ENCODE assay signal across 13 cellular contexts in the genomic region with DNA sequence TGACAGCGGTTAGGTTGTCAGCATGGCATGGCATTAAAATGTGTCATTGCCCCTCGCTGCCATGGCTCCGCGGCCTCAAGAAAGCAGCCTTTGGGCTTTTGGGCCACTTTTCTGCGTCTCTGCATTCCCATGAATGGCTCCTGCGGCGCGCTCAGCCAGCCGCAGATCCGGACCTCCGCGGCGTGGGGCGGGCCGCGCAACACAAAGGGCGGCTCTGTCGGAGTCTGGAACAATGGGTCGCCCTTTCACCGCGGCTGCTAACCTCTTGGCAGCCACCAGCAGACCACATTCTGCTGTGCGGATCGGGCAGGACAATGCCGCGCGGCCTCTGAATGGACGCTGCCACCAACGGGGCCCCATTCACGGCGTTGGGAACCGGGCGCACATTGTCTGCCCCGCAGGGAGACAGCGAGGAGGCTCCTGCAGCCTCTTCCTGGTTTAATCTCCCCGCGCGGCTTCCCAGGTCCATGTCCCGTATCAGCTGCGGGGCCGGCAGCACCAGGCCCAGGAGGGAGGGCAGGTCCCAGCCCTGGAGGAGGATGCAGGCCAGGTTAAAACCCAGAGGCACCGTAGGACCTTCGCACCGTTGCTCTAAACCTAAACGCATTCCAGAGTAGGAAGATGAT.
A peak's percentile ranks its signal among the peaks of the same experiment; 100 is the strongest.
DNase-seq lines count a peak whose midpoint lies in the region; ATAC-seq and TF ChIP-seq lines count a peak whose summit lies in the region.
"Had no signal": no experiment of that assay in that cellular context is flagged by ENCODE, and none has a peak within 500 bp of the region (broad histone marks: within the 10 kb centered on the region; RNA-seq: fewer than 3 reads in every experiment).

No MANE protein-coding gene starts in this region.

- no peaks in the 10 kb centered on the region for H3K9me3 ChIP-seq in suprapubic skin
- H3K9me3 ChIP-seq in MM.1S (replicated peaks; ENCODE audit: insufficient read depth, low read length), result no peaks in the 10 kb centered on the region

- no peaks in the 10 kb centered on the region for H3K79me2 ChIP-seq in MM.1S (ENCODE audit: low read length)

- 80% methylated on average over 27 of the region's 44 CpGs for WGBS in suprapubic skin

- no peak overlapping the region for H3K27ac ChIP-seq in suprapubic skin
- no peak overlapping the region for H3K27ac ChIP-seq in MM.1S (ENCODE audit: low read length)
- H3K27ac ChIP-seq: foreskin keratinocyte, PC-9 had no signal

- ATAC-seq in Right ventricle myocardium superior (ENCODE audit: poor library complexity), result peak; percentile 13
- ATAC-seq in stimulated activated effector memory CD8-positive, alpha-beta T cell treated with anti-CD3 and anti-CD28 coated beads, Interleukin-12 subunit alpha, Interleukin-12 subunit beta, amount 100 ng/mL, for 72 hours, result no peak
- ATAC-seq: activated CD8-positive, alpha-beta T cell treated with anti-CD3 and anti-CD28 coated beads, Interleukin-2, amount 10 ng/mL, durations not matched to agents 7 days and 5 days; foreskin keratinocyte had no signal

- no peaks in the 10 kb centered on the region for H3F3A ChIP-seq in MM.1S (ENCODE audit: insufficient read depth, low read length)

- H3K27me3 ChIP-seq in suprapubic skin, result no peaks in the 10 kb centered on the region
- H3K27me3 ChIP-seq in MM.1S (replicated peaks; ENCODE audit: insufficient read depth, low read length), result no peaks in the 10 kb centered on the region
- H3K27me3 ChIP-seq: foreskin keratinocyte had no signal

- H3K9ac ChIP-seq in MM.1S (ENCODE audit: low read length), result no peak overlapping the region

- in situ Hi-C loops in astrocyte of the cerebellum (cut with HindIII; ENCODE audit: low sequenced_read_pairs), result no loop called here

- H3K36me3 ChIP-seq in suprapubic skin (peaks cover 56% of the 10 kb centered on the region), MM.1S (replicated peaks; ENCODE audit: insufficient read depth, low read length) (no peaks in the 10 kb centered on the region)

- H3K4me1 Mint-ChIP-seq in stimulated activated effector memory CD8-positive, alpha-beta T cell treated with anti-CD3 and anti-CD28 coated beads, Interleukin-12 subunit alpha, Interleukin-12 subunit beta, amount 100 ng/mL, for 72 hours, result peaks cover 21% of the 10 kb centered on the region

- no peaks in the 10 kb centered on the region for H4K20me1 ChIP-seq in MM.1S (ENCODE audit: insufficient read depth, low read length)

- H3K36me3 Mint-ChIP-seq in stimulated activated effector memory CD8-positive, alpha-beta T cell treated with anti-CD3 and anti-CD28 coated beads, Interleukin-12 subunit alpha, Interleukin-12 subunit beta, amount 100 ng/mL, for 72 hours, result no peaks in the 10 kb centered on the region

- no peak overlapping the region for H3K4me2 ChIP-seq in MM.1S (ENCODE audit: low read depth, low read length)
- H3K4me2 ChIP-seq: PC-9 had no signal

- H3K9me2 ChIP-seq in MM.1S (replicated peaks; ENCODE audit: insufficient read depth, low read length), result no peaks in the 10 kb centered on the region

- DNase-seq in astrocyte of the cerebellum (ENCODE audit: low read depth) (peak; percentile 50), Right ventricle myocardium superior (peak; percentile 42), mesenteric fat pad (ENCODE audit: low spot score) (peak; percentile 82), suprapubic skin (ENCODE audit: low spot score in 2 of 2) (peak; percentile 44 to 62), MM.1S (no peak)
- DNase-seq in central memory CD4-positive, alpha-beta T cell, result no peak
- DNase-seq in stimulated activated effector memory CD8-positive, alpha-beta T cell treated with anti-CD3 and anti-CD28 coated beads, Interleukin-12 subunit alpha, Interleukin-12 subunit beta, amount 100 ng/mL, for 72 hours (ENCODE audit: low spot score in 2 of 2), result no peak
- DNase-seq: activated CD8-positive, alpha-beta T cell treated with anti-CD3 and anti-CD28 coated beads, Interleukin-2, amount 10 ng/mL, durations not matched to agents 7 days and 5 days; activated naive CD4-positive, alpha-beta T cell treated with anti-CD3 and anti-CD28 coated beads for 36 hours; Calu3; foreskin keratinocyte; mammary epithelial cell; PC-9 had no signal

- no peaks in the 10 kb centered on the region for H3K9me3 Mint-ChIP-seq in stimulated activated effector memory CD8-positive, alpha-beta T cell treated with anti-CD3 and anti-CD28 coated beads, Interleukin-12 subunit alpha, Interleukin-12 subunit beta, amount 100 ng/mL, for 72 hours
- H3K9me3 Mint-ChIP-seq: activated naive CD4-positive, alpha-beta T cell treated with anti-CD3 and anti-CD28 coated beads for 36 hours had no signal

- H3K4me3 ChIP-seq in astrocyte of the cerebellum (ENCODE audit: low read depth, low read length) (peak overlapping the region; percentile 9), suprapubic skin (no peak overlapping the region), MM.1S (ENCODE audit: low read length) (no peak overlapping the region)
- H3K4me3 ChIP-seq: PC-9 had no signal

- no peak overlapping the region for H3K27ac Mint-ChIP-seq in stimulated activated effector memory CD8-positive, alpha-beta T cell treated with anti-CD3 and anti-CD28 coated beads, Interleukin-12 subunit alpha, Interleukin-12 subunit beta, amount 100 ng/mL, for 72 hours
- H3K27ac Mint-ChIP-seq: activated CD8-positive, alpha-beta T cell treated with anti-CD3 and anti-CD28 coated beads, Interleukin-2, amount 10 ng/mL, durations not matched to agents 7 days and 5 days; activated naive CD4-positive, alpha-beta T cell treated with anti-CD3 and anti-CD28 coated beads for 36 hours had no signal

- no peak for TF ChIP-seq POLR2A in suprapubic skin (IDR thresholded peaks at IDR 0.05)

- no peak overlapping the region for H2AFZ ChIP-seq in MM.1S (ENCODE audit: low read length)
- H2AFZ ChIP-seq: PC-9 had no signal

- intact Hi-C loops in Right ventricle myocardium superior (cut with DNase I), result no loop called here

- TF ChIP-seq CTCF in astrocyte of the cerebellum (IDR thresholded peaks at IDR 0.05; ENCODE audit: low read depth, low read length, missing control alignments) (no peak), suprapubic skin (IDR thresholded peaks at IDR 0.05) (no peak), MM.1S (IDR thresholded peaks at IDR 0.05; ENCODE audit: low read length) (no peak)

- H3K4me3 Mint-ChIP-seq in stimulated activated effector memory CD8-positive, alpha-beta T cell treated with anti-CD3 and anti-CD28 coated beads, Interleukin-12 subunit alpha, Interleukin-12 subunit beta, amount 100 ng/mL, for 72 hours, result no peak overlapping the region
- H3K4me3 Mint-ChIP-seq: activated CD8-positive, alpha-beta T cell treated with anti-CD3 and anti-CD28 coated beads, Interleukin-2, amount 10 ng/mL, durations not matched to agents 7 days and 5 days; activated naive CD4-positive, alpha-beta T cell treated with anti-CD3 and anti-CD28 coated beads for 36 hours had no signal

- TF ChIP-seq EP300 in suprapubic skin (IDR thresholded peaks at IDR 0.05), result no peak

- no peaks in the 10 kb centered on the region for H3K4me1 ChIP-seq in suprapubic skin
- H3K4me1 ChIP-seq in MM.1S (ENCODE audit: low read length), result no peaks in the 10 kb centered on the region
- H3K4me1 ChIP-seq: foreskin keratinocyte had no signal

Comparison
In these comparisons a context has a peak if more than half of its experiments do, and no peak if none do; other contexts are left out.
1. DNase-seq: peak in astrocyte of the cerebellum (single experiment), Right ventricle myocardium superior (single experiment), mesenteric fat pad (single experiment) and suprapubic skin (2 of 2); none in central memory CD4-positive, alpha-beta T cell (single experiment), MM.1S (single experiment) and stimulated activated effector memory CD8-positive, alpha-beta T cell treated with anti-CD3 and anti-CD28 coated beads, Interleukin-12 subunit alpha, Interleukin-12 subunit beta, amount 100 ng/mL, for 72 hours (0 of 2).